18 cellular contexts compared by ENCODE assay signal in the genomic region with DNA sequence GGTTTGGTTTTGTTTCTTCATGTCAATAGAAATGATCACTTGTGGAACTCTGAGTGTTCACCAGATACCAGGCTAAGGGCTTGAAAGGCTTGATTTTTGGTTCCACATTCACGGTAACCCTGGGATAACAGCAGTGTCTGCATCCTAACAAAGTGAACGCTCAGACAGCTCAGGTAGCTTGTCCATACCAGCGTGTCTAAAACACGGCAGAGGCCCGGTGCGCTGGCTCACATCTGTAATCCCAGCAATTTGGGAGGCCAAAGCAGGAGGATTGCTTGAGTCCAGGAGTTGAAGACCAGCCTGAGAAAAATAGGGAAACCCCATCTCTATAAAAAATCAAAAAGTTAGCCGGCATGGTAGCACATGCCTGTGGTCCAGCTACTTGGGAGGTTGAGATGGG. TPM values are rescaled to one million over a fixed set of nuclear protein-coding genes. Genes with fewer than 3 reads are reported as not detected.
DNase-seq lines count a peak whose midpoint lies in the region; ATAC-seq and TF ChIP-seq lines count a peak whose summit lies in the region.
"Had no signal": no experiment of that assay in that cellular context is flagged by ENCODE, and none has a peak within 500 bp of the region (broad histone marks: within the 10 kb centered on the region; RNA-seq: fewer than 3 reads in every experiment).

No MANE protein-coding gene starts in this region.

- WGBS in gastroesophageal sphincter (ENCODE audit: low coverage in 1 of 2), 2 donors: 73 to 85% methylated on average over 3 to 7 of the region's 7 CpGs
- 94% methylated on average over 7 of the region's 7 CpGs for WGBS in aorta, 2 donors

- H3K9me3 ChIP-seq in gastroesophageal sphincter (peaks cover 0 to 5% (median 0%) of the 10 kb centered on the region in 3 donors), aorta (ENCODE audit: control insufficient read depth, low read length) (no peaks in the 10 kb centered on the region)

- intact Hi-C loops in cardiac septum (cut with DNase I): loop anchor here (1.0 kb wide), 1 partner anchor 31 kb away; no protein-coding TSS in a partner anchor
- intact Hi-C loops in Right ventricle myocardium inferior (cut with DNase I): no loop called here
- intact Hi-C loops in aorta (cut with DNase I): loop anchor here in 1 of 2 donors (5.0 kb wide), 1 partner anchor 41 kb away; no protein-coding TSS in a partner anchor

- no peak overlapping the region for H3K4me3 Mint-ChIP-seq in osteocyte (ENCODE audit: unreplicated experiment)
- H3K4me3 Mint-ChIP-seq: CD8-positive, alpha-beta T cell; IgD-negative memory B cell had no signal

- peaks cover 17% of the 10 kb centered on the region for H3K4me1 Mint-ChIP-seq in osteocyte (ENCODE audit: unreplicated experiment)
- H3K4me1 Mint-ChIP-seq: IgD-negative memory B cell had no signal

- ATAC-seq in Right ventricle myocardium inferior: no peak
- ATAC-seq in gastroesophageal sphincter: no peak
- ATAC-seq in aorta (ENCODE audit: low FRiP score): no peak
- no peak for ATAC-seq in GM18502 (IDR thresholded peaks at IDR 0.05; ENCODE audit: poor library complexity, unreplicated experiment)
- ATAC-seq: CD8-positive, alpha-beta T cell had no signal

- no peaks in the 10 kb centered on the region for H3K36me3 Mint-ChIP-seq in osteocyte (ENCODE audit: unreplicated experiment)
- H3K36me3 Mint-ChIP-seq: CD8-positive, alpha-beta T cell; IgD-negative memory B cell had no signal

- H3K4me1 ChIP-seq in gastroesophageal sphincter (peaks cover 7 to 50% (median 22%) of the 10 kb centered on the region in 3 donors), aorta (ENCODE audit: control insufficient read depth in 1 of 2, insufficient read depth in 2 of 2, low read length in 2 of 2) (no peaks in the 10 kb centered on the region)

- H3K27ac ChIP-seq in gastroesophageal sphincter: peak overlapping the region in 3 of 4 donors; percentile 30 to 88 (median 86)
- no peak overlapping the region for H3K27ac ChIP-seq in aorta (ENCODE audit: low read depth in 1 of 2, low read length in 2 of 2)

- H3K36me3 ChIP-seq in gastroesophageal sphincter (no peaks in the 10 kb centered on the region), aorta (ENCODE audit: control insufficient read depth in 1 of 2, insufficient read depth in 2 of 2, low read length in 1 of 2) (no peaks in the 10 kb centered on the region)

- peak; percentile 50 for DNase-seq in cardiac septum (ENCODE audit: low spot score)
- DNase-seq in Right ventricle myocardium inferior (ENCODE audit: missing footprints): no peak
- peak; percentile 40 for DNase-seq in osteocyte (ENCODE audit: extremely low spot score, unreplicated experiment)
- peak; percentile 22 to 41 for DNase-seq in aorta
- DNase-seq in activated naive CD4-positive, alpha-beta T cell treated with Interleukin-2 at 50 U/mL for 16 hours: no peak
- DNase-seq in medulla oblongata (ENCODE audit: extremely low spot score): no peak
- DNase-seq: AML-193, DND-41, GF-D8, H7, NCI-H1417, NCI-H1930, NCI-H2171 treated with DMSO at 0.1 percent for 48 hours, NCI-H510A had no signal

- TF ChIP-seq CTCF in gastroesophageal sphincter (IDR thresholded peaks at IDR 0.05): no peak
- no peak for TF ChIP-seq CTCF in osteocyte (IDR thresholded peaks at IDR 0.05)

- H3K27me3 ChIP-seq in gastroesophageal sphincter (no peaks in the 10 kb centered on the region), aorta (ENCODE audit: control insufficient read depth in 1 of 2, insufficient read depth in 2 of 2, low read length in 1 of 2) (no peaks in the 10 kb centered on the region)

- H3K4me3 ChIP-seq in gastroesophageal sphincter (no peak overlapping the region), aorta (ENCODE audit: low read length in 2 of 2) (no peak overlapping the region)

- no peak overlapping the region for H3K27ac Mint-ChIP-seq in osteocyte (ENCODE audit: unreplicated experiment)
- H3K27ac Mint-ChIP-seq: CD8-positive, alpha-beta T cell; IgD-negative memory B cell had no signal

- peaks cover 13% of the 10 kb centered on the region for H3K27me3 Mint-ChIP-seq in osteocyte (ENCODE audit: unreplicated experiment)
- H3K27me3 Mint-ChIP-seq: IgD-negative memory B cell had no signal

- peaks cover 7% of the 10 kb centered on the region for H3K9me3 Mint-ChIP-seq in osteocyte (ENCODE audit: unreplicated experiment)

- no peak for TF ChIP-seq POLR2A in gastroesophageal sphincter (IDR thresholded peaks at IDR 0.05)

- TF ChIP-seq EP300 in gastroesophageal sphincter (IDR thresholded peaks at IDR 0.05): no peak

RNA-seq across cellular contexts. Expression of gene HTRA3, which starts 49.0 kb away (rescaled TPM):
- total RNA-seq in cardiac septum (50.8 TPM), Right ventricle myocardium inferior (131 TPM), gastroesophageal sphincter (10 to 100 TPM; 30.2 to 80.5 (median 59.9) TPM), osteocyte (0.16 and 0.37 TPM in 2 replicates), aorta (100 to 1,000 TPM in 1 of 2 donors, 10 to 100 TPM in 1; 31.8 to 129 TPM)
- polyA plus RNA-seq in aorta: 1 to 10 TPM; 1.1 to 5.2 TPM
- total RNA-seq: CD8-positive, alpha-beta T cell had no signal
- polyA plus RNA-seq: IgD-negative memory B cell had no signal

Comparison
In these comparisons a context has a peak if more than half of its experiments do, and no peak if none do; other contexts are left out.
1. DNase-seq: peak in cardiac septum (single experiment), osteocyte (single experiment) and aorta (2 of 2); none in Right ventricle myocardium inferior (single experiment), activated naive CD4-positive, alpha-beta T cell treated with Interleukin-2 at 50 U/mL for 16 hours (single experiment) and medulla oblongata (single experiment).
2. H3K27ac ChIP-seq: peak in gastroesophageal sphincter (3 of 4); none in aorta (0 of 2).
3. RNA of gene HTRA3, which starts 49.0 kb away (total RNA-seq): 131 TPM in Right ventricle myocardium inferior (single experiment), 31.8 to 129 TPM in aorta, 30.2 to 80.5 TPM in gastroesophageal sphincter and 50.8 TPM in cardiac septum (single experiment); 0.16 to 0.37 TPM in osteocyte; every median in the first group is over 10 times any median in the second.